In genomic region chr5:112923148-112923917, GRCh38 we compare ENCODE assay signal across 8 cellular contexts. TPM values are rescaled to one million over a fixed set of nuclear protein-coding genes. Genes with fewer than 3 reads are reported as not detected.
DNase-seq lines count a peak whose midpoint lies in the region; ATAC-seq, FAIRE-seq and TF ChIP-seq lines count a peak whose summit lies in the region.

No MANE protein-coding gene starts in this region.

- in situ Hi-C loops in mammary epithelial cell (cut with MboI; ENCODE audit: low sequenced_read_pairs in 2 of 2) = no loop called here

- RAD21 ChIA-PET in HCT116 (lab: Charles Lee; ENCODE audit: low non-redundant PET in 1 of 2, low total read pairs in 2 of 2, uncharacterized antibody in 2 of 2, unreplicated experiment in 2 of 2) = interaction anchor here in 1 of 2 experiments (1.5 kb wide), 1 partner anchor 37 kb away, joined by 5 read pairs; no protein-coding TSS in a partner anchor

- H2AFZ ChIP-seq in HCT116 (ENCODE audit: low read depth, low read length, poor library complexity, severe bottlenecking) (peak overlapping the region; percentile 98), mammary epithelial cell (ENCODE audit: low read depth, low read length) (peak overlapping the region; percentile 90)

- FAIRE-seq in small intestine (lab: Jason Lieb, UNC) = no peak

- H3K4me1 ChIP-seq in HCT116 (ENCODE audit: control insufficient read depth in 1 of 2, insufficient read depth in 2 of 2, low read length in 2 of 2) = peaks cover 8 to 20% of the 10 kb centered on the region in 2 experiments; a peak in 3 of 4 replicates
- peaks cover 14% of the 10 kb centered on the region for H3K4me1 ChIP-seq in mammary epithelial cell (ENCODE audit: insufficient read depth, low read length)
- H3K4me1 ChIP-seq in small intestine (ENCODE audit: control insufficient read depth in 2 of 2, insufficient read depth in 1 of 2, low read depth in 1 of 2, low read length in 1 of 2) = peaks cover 1 to 2% of the 10 kb centered on the region in 2 donors
- H3K4me1 ChIP-seq in prostate gland (replicated peaks) = peaks cover 4% of the 10 kb centered on the region

- peak; percentile 26 for ATAC-seq in GM18520 (IDR thresholded peaks at IDR 0.05; ENCODE audit: unreplicated experiment)
- ATAC-seq in HCT116 = no peak
- ATAC-seq in Right ventricle myocardium inferior = no peak

- TF ChIP-seq RAD21 in HCT116 (IDR thresholded peaks at IDR 0.05; ENCODE audit: low read depth) = no peak

- dilution Hi-C loops in mammary epithelial cell (cut with HindIII; ENCODE audit: low sequenced_read_pairs) = no loop called here

- H3K9ac ChIP-seq in HCT116 (ENCODE audit: low read length) (no peak overlapping the region), mammary epithelial cell (ENCODE audit: insufficient read depth, low read length) (no peak overlapping the region)

- POLR2A ChIA-PET in HCT116 (lab: Charles Lee) = no interaction called here

- BruUV-seq in HCT116 (replicated peaks; lab: Mats Ljungman, UMichigan) (no TSS peak), mammary epithelial cell (replicated peaks; lab: Mats Ljungman, UMichigan) (no TSS peak)

- H3K36me3 ChIP-seq in HCT116 (ENCODE audit: control insufficient read depth in 1 of 2, insufficient read depth in 2 of 2, low read length in 2 of 2) (peaks cover 2 to 6% of the 10 kb centered on the region in 2 experiments; a peak in 3 of 4 replicates), mammary epithelial cell (ENCODE audit: insufficient read depth, low read length) (no peaks in the 10 kb centered on the region), small intestine (ENCODE audit: control insufficient read depth in 2 of 2, insufficient read depth in 2 of 2, low read length in 2 of 2) (no peaks in the 10 kb centered on the region), prostate gland (no peaks in the 10 kb centered on the region)

- H3K27ac ChIP-seq in HCT116 (ENCODE audit: low read depth, low read length) (no peak overlapping the region), mammary epithelial cell (ENCODE audit: insufficient read depth, low read depth, low read length) (no peak overlapping the region), small intestine (ENCODE audit: low read depth in 1 of 2, low read length in 1 of 2) (peak overlapping the region; percentile 42 to 72), prostate gland (no peak overlapping the region)

- DNase-seq in HCT116 (ENCODE audit: low read depth, low spot score) (no peak), NB4 (ENCODE audit: low read depth) (peak; percentile 83), mammary epithelial cell (no peak), small intestine (peak; percentile 38), prostate gland (ENCODE audit: low spot score) (no peak), cardiac septum (ENCODE audit: low spot score) (no peak), Right ventricle myocardium inferior (ENCODE audit: missing footprints) (no peak)

- peaks cover 31% of the 10 kb centered on the region for H3K79me2 ChIP-seq in HCT116 (ENCODE audit: insufficient read depth, low read length)
- peaks cover 37% of the 10 kb centered on the region for H3K79me2 ChIP-seq in mammary epithelial cell (ENCODE audit: insufficient read depth, low read length)

- H3K27me3 ChIP-seq in HCT116 (ENCODE audit: insufficient read depth, low read length) (no peaks in the 10 kb centered on the region), mammary epithelial cell (ENCODE audit: insufficient read depth, low read length) (no peaks in the 10 kb centered on the region), small intestine (ENCODE audit: control insufficient read depth in 2 of 2, insufficient read depth in 2 of 2, low read length in 2 of 2) (no peaks in the 10 kb centered on the region), prostate gland (replicated peaks; ENCODE audit: insufficient read depth) (no peaks in the 10 kb centered on the region)

- intact Hi-C loops in HCT116 (cut with micrococcal nuclease) = loop anchor here (2.0 to 5.0 kb wide), 3 partner anchors 35 to 376 kb away; partner anchors contain the start of gene DCP2
- intact Hi-C loops in mammary epithelial cell (cut with micrococcal nuclease) = no loop called here
- intact Hi-C loops in prostate gland (cut with DNase I) = loop anchor here (5.0 kb wide), 3 partner anchors 34 to 61 kb away; partner anchors contain the start of genes DCP2 and SRP19
- intact Hi-C loops in cardiac septum (cut with DNase I) = loop anchor here (5.0 kb wide), 2 partner anchors 76 to 371 kb away; no protein-coding TSS in a partner anchor
- intact Hi-C loops in Right ventricle myocardium inferior (cut with DNase I) = loop anchor here (2.0 to 10.0 kb wide), 4 partner anchors 53 to 371 kb away; partner anchors contain the start of gene DCP2

- CTCF ChIA-PET in HCT116 (lab: Charles Lee) = interaction anchor here (0.5 to 1.6 kb wide), 4 partner anchors 39 to 157 kb away, joined by 3 to 4 read pairs (median 3); partner anchors contain the start of gene DCP2
- CTCF ChIA-PET in mammary epithelial cell (lab: Charles Lee; ENCODE audit: low non-redundant PET) = interaction anchor here (0.6 kb wide), 1 partner anchor 256 kb away, joined by 5 read pairs; no protein-coding TSS in a partner anchor

- H3K9me2 ChIP-seq in HCT116 (ENCODE audit: insufficient read depth) = no peaks in the 10 kb centered on the region

- TF ChIP-seq CTCF in HCT116 (IDR thresholded peaks at IDR 0.05 in 2 of 3, conservative IDR thresholded peaks at IDR 0.05 in 1 of 3; ENCODE audit: borderline replicate concordance in 1 of 3, insufficient read depth in 1 of 3, low read depth in 2 of 3, low read length in 2 of 3) (no peak), NB4 (IDR thresholded peaks at IDR 0.05; ENCODE audit: low read depth, low read length) (no peak), mammary epithelial cell (conservative IDR thresholded peaks at IDR 0.05 in 1 of 2, IDR thresholded peaks at IDR 0.05 in 1 of 2; ENCODE audit: extremely low read depth in 1 of 2, insufficient read depth in 1 of 2, low read depth in 1 of 2, low read length in 2 of 2) (no peak), prostate gland (IDR thresholded peaks at IDR 0.05) (no peak)

- no peak for TF ChIP-seq POLR2A in HCT116 (IDR thresholded peaks at IDR 0.05; ENCODE audit: borderline replicate concordance, extremely low read depth, insufficient read depth, insufficient read length)
- no peak for TF ChIP-seq POLR2A in NB4 (IDR thresholded peaks at IDR 0.05; ENCODE audit: extremely low read depth, insufficient read length)
- TF ChIP-seq POLR2A in prostate gland (IDR thresholded peaks at IDR 0.05) = no peak

- H4K20me1 ChIP-seq in HCT116 (ENCODE audit: insufficient read depth) = no peaks in the 10 kb centered on the region
- H4K20me1 ChIP-seq in mammary epithelial cell (ENCODE audit: insufficient read depth, low read length) = no peaks in the 10 kb centered on the region

- H3K4me3 ChIP-seq in HCT116 (replicated peaks in 1 of 2; ENCODE audit: low read depth in 1 of 2, low read length in 2 of 2) (no peak overlapping the region), NB4 (ENCODE audit: low read depth, low read length) (peak overlapping the region; percentile 51), mammary epithelial cell (replicated peaks in 1 of 3; ENCODE audit: insufficient read depth in 1 of 3, low read depth in 2 of 3, low read length in 3 of 3) (no peak overlapping the region), small intestine (ENCODE audit: low read depth in 1 of 2, low read length in 2 of 2) (no peak overlapping the region), prostate gland (no peak overlapping the region)

- 54% methylated on average over 6 of the region's 6 CpGs for WGBS in mammary epithelial cell (ENCODE audit: low coverage, missing lambda C conversion rate)
- 34 to 52% (median 40%) methylated on average over 6 of the region's 6 CpGs for WGBS in small intestine, 3 donors
- whole genome bisulfite sequencing in prostate gland = 68% methylated on average over 6 of the region's 6 CpGs

- H3K4me2 ChIP-seq in HCT116 (ENCODE audit: low read length) (peak overlapping the region; percentile 78; the same call in 1 of the 2 replicates), mammary epithelial cell (ENCODE audit: insufficient read depth, low read depth, low read length) (no peak overlapping the region)

- H3K9me3 ChIP-seq in HCT116 (ENCODE audit: control insufficient read depth in 1 of 2, insufficient read depth in 1 of 2, low read depth in 1 of 2, low read length in 2 of 2) (no peaks in the 10 kb centered on the region), mammary epithelial cell (replicated peaks; ENCODE audit: insufficient read depth, low read length) (no peaks in the 10 kb centered on the region), small intestine (ENCODE audit: control insufficient read depth, low read depth) (no peaks in the 10 kb centered on the region), prostate gland (no peaks in the 10 kb centered on the region)

TF ChIP-seq in HCT116, 20 proteins besides CTCF, POLR2A, EP300 and RAD21:
- TF ChIP-seq CBX3 (IDR thresholded peaks at IDR 0.05; ENCODE audit: low read depth) = no peak
- no peak for TF ChIP-seq POLR2AphosphoS5 (IDR thresholded peaks at IDR 0.05; ENCODE audit: low read depth, low read length)
- no peak for TF ChIP-seq YY1 (IDR thresholded peaks at IDR 0.05; ENCODE audit: extremely low read depth, insufficient replicate concordance, low read depth, low read length)
- TF ChIP-seq MAX (IDR thresholded peaks at IDR 0.05) = no peak
- no peak for TF ChIP-seq ZFX (IDR thresholded peaks at IDR 0.05)
- TF ChIP-seq SRF (IDR thresholded peaks at IDR 0.05; ENCODE audit: low read depth) = no peak
- TF ChIP-seq SIN3A (IDR thresholded peaks at IDR 0.05; ENCODE audit: low read depth) = no peak

RNA-seq across cellular contexts. Expression of gene REEP5, which starts 1.3 kb away (rescaled TPM):
- total RNA-seq in HCT116 (2021; ENCODE audit: unreplicated experiment) (71.7 TPM), mammary epithelial cell (100 to 1,000 TPM in 1 of 2 donors, 10 to 100 TPM in 1; 60.7 to 102 TPM), prostate gland (100 to 1,000 TPM in 1 of 2 donors, 10 to 100 TPM in 1; 61.0 to 164 TPM), cardiac septum (119 TPM), Right ventricle myocardium inferior (125 TPM)
- polyA plus RNA-seq in HCT116 (2012) = 87.1 and 93.7 TPM in 2 replicates
- polyA plus RNA-seq in mammary epithelial cell (154 TPM), small intestine (10 to 100 TPM; 27.3 to 47.7 (median 27.3) TPM)
- 330 TPM for polyA minus RNA-seq in mammary epithelial cell

RNA-seq across cellular contexts. Expression of gene DCP2, which starts 53.3 kb away (rescaled TPM):
- total RNA-seq in HCT116 (2021; ENCODE audit: unreplicated experiment) = 57.1 TPM
- 14.4 and 18.6 TPM in 2 replicates for polyA plus RNA-seq in HCT116 (2012)
- total RNA-seq in mammary epithelial cell = 10 to 100 TPM; 28.3 to 31.7 TPM
- polyA plus RNA-seq in mammary epithelial cell = 9.0 TPM
- 10.7 TPM for polyA minus RNA-seq in mammary epithelial cell
- 1 to 10 TPM; 5.6 to 8.1 (median 7.8) TPM for polyA plus RNA-seq in small intestine
- total RNA-seq in prostate gland = 10 to 100 TPM; 23.4 to 51.6 TPM
- 21.8 TPM for total RNA-seq in cardiac septum
- total RNA-seq in Right ventricle myocardium inferior = 18.1 TPM

Comparison
In these comparisons a context has a peak if more than half of its experiments do, and no peak if none do; other contexts are left out.
1. DNase-seq: peak in NB4 (single experiment) and small intestine (single experiment); none in HCT116 (single experiment), mammary epithelial cell (single experiment), prostate gland (single experiment), cardiac septum (single experiment) and Right ventricle myocardium inferior (single experiment).
2. H3K27ac ChIP-seq: peak in small intestine (2 of 2); none in HCT116 (single experiment), mammary epithelial cell (single experiment) and prostate gland (0 of 2).